Comparison of ENCODE assay signal across 12 cellular contexts in genomic region chr9:99130069-99130468, GRCh38. TPM values are rescaled to one million over a fixed set of nuclear protein-coding genes. Genes with fewer than 3 reads are reported as not detected.
DNase-seq lines count a peak whose midpoint lies in the region; ATAC-seq, FAIRE-seq and TF ChIP-seq lines count a peak whose summit lies in the region.
"Had no signal": no experiment of that assay in that cellular context is flagged by ENCODE, and none has a peak within 500 bp of the region (broad histone marks: within the 10 kb centered on the region; RNA-seq: fewer than 3 reads in every experiment).

No MANE protein-coding gene starts in this region.

- no peak for FAIRE-seq in urothelium cell line (lab: Jason Lieb, UNC)

- ATAC-seq in GM18870 (IDR thresholded peaks at IDR 0.05; ENCODE audit: unreplicated experiment) = peak; percentile 65
- peak; percentile 70 for ATAC-seq in GM21825 (IDR thresholded peaks at IDR 0.05; ENCODE audit: unreplicated experiment)
- no peak for ATAC-seq in omental fat pad (ENCODE audit: low FRiP score)
- ATAC-seq: right cardiac atrium had no signal

- DNase-seq in Jurkat, Clone E6-1 (ENCODE audit: low read depth, low spot score) = peak; percentile 57
- DNase-seq in myocyte (ENCODE audit: low read depth) = peak; percentile 51
- DNase-seq in omental fat pad (ENCODE audit: low spot score) = no peak
- no peak for DNase-seq in urothelium cell line (ENCODE audit: low spot score)
- no peak for DNase-seq in DMS79 treated with DMSO at 0.1 percent for 48 hours (lab: John Stamatoyannopoulos, UW)
- no peak for DNase-seq in NCI-H82 treated with DMSO at 0.1 percent for 48 hours (lab: John Stamatoyannopoulos, UW; ENCODE audit: unreplicated experiment)
- DNase-seq: NK-92 treated with Interleukin-12 subunit alpha and Interleukin-12 subunit beta, amount 100 ng/mL, for 24 hours; right cardiac atrium; upper lobe of left lung had no signal

- H3K4me3 ChIP-seq in Jurkat, Clone E6-1 (ENCODE audit: low read length) = no peak overlapping the region
- H3K4me3 ChIP-seq: hepatocyte, upper lobe of left lung had no signal

- TF ChIP-seq CTCF in omental fat pad (IDR thresholded peaks at IDR 0.05) = no peak

RNA-seq across cellular contexts. Expression of gene TGFBR1, which starts 25.2 kb away (rescaled TPM):
- polyA plus RNA-seq in Jurkat, Clone E6-1 (2012; ENCODE audit: insufficient read depth, insufficient read length) = 8.5 TPM
- total RNA-seq in myocyte (53.9 and 60.4 TPM in 2 replicates), omental fat pad (10 to 100 TPM; 20.9 to 35.2 (median 30.9) TPM)
- 31.7 TPM for polyA plus RNA-seq in myocyte (2012)

Comparison
In these comparisons a context has a peak if more than half of its experiments do, and no peak if none do; other contexts are left out.
1. DNase-seq: peak in Jurkat, Clone E6-1 (single experiment) and myocyte (single experiment); none in omental fat pad (single experiment), urothelium cell line (single experiment), DMS79 treated with DMSO at 0.1 percent for 48 hours (single experiment) and NCI-H82 treated with DMSO at 0.1 percent for 48 hours (single experiment).